Comparison of ENCODE assay signal across 18 cellular contexts in the genomic region with DNA sequence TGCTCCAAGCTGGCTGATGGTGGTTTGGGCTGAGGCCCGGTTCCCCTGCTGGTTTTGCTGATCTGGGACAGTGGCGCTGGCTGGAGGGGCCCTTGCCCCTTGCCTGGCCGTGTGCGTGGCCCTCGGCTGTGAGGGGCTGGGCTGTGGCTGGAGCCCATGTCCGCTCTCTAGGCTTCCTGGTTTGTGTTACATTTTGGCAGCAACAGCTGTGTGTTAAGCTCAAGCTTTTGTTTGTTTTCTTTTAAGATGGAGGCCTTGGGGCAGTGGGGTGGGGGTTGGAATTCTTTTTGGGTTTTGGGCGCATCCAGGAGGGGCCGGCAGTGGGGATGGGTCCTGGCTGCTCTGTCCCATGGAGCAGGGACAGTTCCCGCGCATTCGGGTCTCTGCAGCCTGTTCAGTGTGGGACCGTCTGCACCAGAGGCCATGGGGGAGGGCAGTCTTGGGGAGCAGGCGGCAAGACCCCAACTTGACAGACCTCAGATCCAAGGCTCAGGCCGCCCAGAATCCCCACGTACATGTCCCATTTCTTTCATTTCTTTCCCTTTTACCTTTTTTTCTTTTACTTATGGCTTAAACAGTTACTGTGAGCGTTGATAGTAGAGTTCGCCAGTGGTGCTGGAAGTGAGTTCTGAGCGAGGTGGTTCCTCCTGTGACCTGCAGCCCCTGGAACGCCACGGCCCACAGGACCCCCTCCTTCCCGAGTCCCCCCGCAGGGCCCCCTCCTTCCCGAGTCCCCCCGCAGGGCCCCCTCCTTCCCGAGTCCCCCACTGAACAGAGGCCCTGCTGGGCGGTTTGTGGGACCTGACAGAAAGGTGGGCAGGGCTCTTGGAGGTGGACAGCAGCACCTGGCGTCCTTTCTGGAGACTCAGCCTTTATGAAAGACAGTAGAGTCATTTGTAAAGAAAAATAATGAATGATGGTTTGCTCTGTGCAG.
A peak's percentile ranks its signal among the peaks of the same experiment; 100 is the strongest.
DNase-seq lines count a peak whose midpoint lies in the region; ATAC-seq and TF ChIP-seq lines count a peak whose summit lies in the region.
"Had no signal": no experiment of that assay in that cellular context is flagged by ENCODE, and none has a peak within 500 bp of the region (broad histone marks: within the 10 kb centered on the region; RNA-seq: fewer than 3 reads in every experiment).

No MANE protein-coding gene starts in this region.

- H3K4me1 ChIP-seq in cardiac muscle cell (ENCODE audit: low read depth): peaks cover 4% of the 10 kb centered on the region

- no peak overlapping the region for H3K4me3 ChIP-seq in cardiac muscle cell
- H3K4me3 ChIP-seq: gastrocnemius medialis, SK-N-MC, thyroid gland had no signal

- intact Hi-C loops in left ventricle myocardium superior (cut with micrococcal nuclease): no loop called here

- H3K36me3 Mint-ChIP-seq in brain (peaks cover 16% of the 10 kb centered on the region), mesothelial cell of epicardium (peaks cover 7% of the 10 kb centered on the region), type B pancreatic cell (peaks cover 9% of the 10 kb centered on the region), glutamatergic neuron (ENCODE audit: unreplicated experiment) (no peaks in the 10 kb centered on the region)

- no peaks in the 10 kb centered on the region for H3K9me3 ChIP-seq in cardiac muscle cell (ENCODE audit: low read depth)
- H3K9me3 ChIP-seq: gastrocnemius medialis, thyroid gland had no signal

- no peak for TF ChIP-seq CTCF in cardiac muscle cell (IDR thresholded peaks at IDR 0.05; ENCODE audit: low read depth, low read length)
- TF ChIP-seq CTCF in brain (conservative IDR thresholded peaks at IDR 0.05): no peak
- no peak for TF ChIP-seq CTCF in mesothelial cell of epicardium (IDR thresholded peaks at IDR 0.05; ENCODE audit: unreplicated experiment)
- TF ChIP-seq CTCF in type B pancreatic cell (conservative IDR thresholded peaks at IDR 0.05): no peak
- no peak for TF ChIP-seq CTCF in glutamatergic neuron (IDR thresholded peaks at IDR 0.05; ENCODE audit: partially characterized antibody, unreplicated experiment)

- no peaks in the 10 kb centered on the region for H3K27me3 ChIP-seq in cardiac muscle cell
- H3K27me3 ChIP-seq: gastrocnemius medialis, thyroid gland had no signal

- ATAC-seq in left ventricle myocardium superior: no peak
- ATAC-seq in GM18520 (IDR thresholded peaks at IDR 0.05; ENCODE audit: unreplicated experiment): no peak
- ATAC-seq: gastrocnemius medialis had no signal

- H3K27ac Mint-ChIP-seq in brain: peak overlapping the region in 4 of 5 experiments; percentile 36 to 82 (median 64)
- H3K27ac Mint-ChIP-seq in mesothelial cell of epicardium: peak overlapping the region; percentile 92
- peak overlapping the region; percentile 13 for H3K27ac Mint-ChIP-seq in type B pancreatic cell
- H3K27ac Mint-ChIP-seq in glutamatergic neuron (ENCODE audit: unreplicated experiment): no peak overlapping the region

- no peaks in the 10 kb centered on the region for H3K36me3 ChIP-seq in cardiac muscle cell
- H3K36me3 ChIP-seq: gastrocnemius medialis, thyroid gland had no signal

- H3K4me3 Mint-ChIP-seq in brain (peak overlapping the region in 1 of 5 experiments; percentile 30), mesothelial cell of epicardium (no peak overlapping the region), type B pancreatic cell (no peak overlapping the region), glutamatergic neuron (ENCODE audit: unreplicated experiment) (no peak overlapping the region)

- no peaks in the 10 kb centered on the region for H3K27me3 Mint-ChIP-seq in brain
- H3K27me3 Mint-ChIP-seq in mesothelial cell of epicardium (ENCODE audit: low read depth): no peaks in the 10 kb centered on the region
- no peaks in the 10 kb centered on the region for H3K27me3 Mint-ChIP-seq in type B pancreatic cell
- H3K27me3 Mint-ChIP-seq in glutamatergic neuron (ENCODE audit: unreplicated experiment): peaks cover 4% of the 10 kb centered on the region

- H3K9me3 Mint-ChIP-seq in brain: peaks cover 0 to 4% (median 0%) of the 10 kb centered on the region in 5 experiments
- H3K9me3 Mint-ChIP-seq in mesothelial cell of epicardium: no peaks in the 10 kb centered on the region
- H3K9me3 Mint-ChIP-seq in type B pancreatic cell: no peaks in the 10 kb centered on the region
- peaks cover 3% of the 10 kb centered on the region for H3K9me3 Mint-ChIP-seq in glutamatergic neuron (ENCODE audit: unreplicated experiment)

- peaks cover 22% of the 10 kb centered on the region for H3K4me1 Mint-ChIP-seq in brain
- H3K4me1 Mint-ChIP-seq in mesothelial cell of epicardium: peaks cover 19% of the 10 kb centered on the region
- peaks cover 14% of the 10 kb centered on the region for H3K4me1 Mint-ChIP-seq in type B pancreatic cell (ENCODE audit: unreplicated experiment)
- H3K4me1 Mint-ChIP-seq in glutamatergic neuron (ENCODE audit: low read depth, unreplicated experiment): peaks cover 2% of the 10 kb centered on the region

- no peak for DNase-seq in cardiac muscle cell (ENCODE audit: low read depth in 1 of 2, low spot score in 1 of 2)
- DNase-seq in left ventricle myocardium superior: no peak
- DNase-seq in mesothelial cell of epicardium (ENCODE audit: low spot score in 2 of 2, unreplicated experiment in 2 of 2): no peak
- DNase-seq in type B pancreatic cell (ENCODE audit: extremely low spot score, unreplicated experiment): no peak
- DNase-seq in D341Med (ENCODE audit: low spot score): no peak
- DNase-seq in glutamatergic neuron: no peak
- DNase-seq: gastrocnemius medialis; GF-D8; mesendoderm; NCI-H1436 treated with DMSO at 0.1 percent for 48 hours; NCI-H446 treated with DMSO at 0.1 percent for 48 hours; nucleus accumbens; stimulated activated CD4-positive, alpha-beta T cell treated with anti-CD3 and anti-CD28 coated beads, Interleukin-4, amount 100 ng/mL, for 24 hours; stimulated activated CD8-positive, alpha-beta memory T cell treated with anti-CD3 and anti-CD28 coated beads, Interleukin-4, amount 100 ng/mL, for 48 hours; thyroid gland had no signal

- H3K27ac ChIP-seq in cardiac muscle cell: peak overlapping the region; percentile 30
- H3K27ac ChIP-seq: gastrocnemius medialis, SK-N-MC, thyroid gland had no signal
